ENCODE assay signal across 14 cellular contexts in genomic region chr11:7759010-7759409, GRCh38. TPM values are rescaled to one million over a fixed set of nuclear protein-coding genes. Genes with fewer than 3 reads are reported as not detected.
DNase-seq lines count a peak whose midpoint lies in the region; ATAC-seq and TF ChIP-seq lines count a peak whose summit lies in the region.
"Had no signal": no experiment of that assay in that cellular context is flagged by ENCODE, and none has a peak within 500 bp of the region (broad histone marks: within the 10 kb centered on the region; RNA-seq: fewer than 3 reads in every experiment).

No MANE protein-coding gene starts in this region.

- no peak for TF ChIP-seq CTCF in GM20000 (IDR thresholded peaks at IDR 0.05; ENCODE audit: extremely low read depth, missing control alignments)

- H3K4me3 Mint-ChIP-seq in activated CD4-positive, alpha-beta T cell treated with anti-CD3 and anti-CD28 coated beads for 36 hours = no peak overlapping the region

- no peaks in the 10 kb centered on the region for H3K36me3 Mint-ChIP-seq in activated CD4-positive, alpha-beta T cell treated with anti-CD3 and anti-CD28 coated beads for 36 hours (ENCODE audit: low read depth)

- POLR2A ChIA-PET in activated CD4-positive, alpha-beta T cell treated with anti-CD3 and anti-CD28 coated beads for 36 hours (lab: Charles Lee) = no interaction called here

- H3K27ac Mint-ChIP-seq in activated CD4-positive, alpha-beta T cell treated with anti-CD3 and anti-CD28 coated beads for 36 hours = no peak overlapping the region

- ATAC-seq in activated CD4-positive, alpha-beta T cell treated with anti-CD3 and anti-CD28 coated beads for 36 hours = no peak
- peak; percentile 66 for ATAC-seq in HG03066 (IDR thresholded peaks at IDR 0.05; ENCODE audit: low read depth, unreplicated experiment)
- ATAC-seq: A549, pancreas had no signal

- intact Hi-C loops in activated CD4-positive, alpha-beta T cell treated with anti-CD3 and anti-CD28 coated beads for 36 hours (cut with DNase I, micrococcal nuclease) = no loop called here

- peak; percentile 8 for DNase-seq in activated CD4-positive, alpha-beta T cell treated with anti-CD3 and anti-CD28 coated beads for 36 hours
- DNase-seq in activated CD4-positive, alpha-beta T cell treated with anti-CD3 and anti-CD28 coated beads for 1 hour = no peak
- DNase-seq in GM20000 (ENCODE audit: low spot score) (peak; percentile 24), SKM-1 treated with dmso at 0.1 percent for 144 hours (lab: John Stamatoyannopoulos, UW; ENCODE audit: unreplicated experiment) (peak; percentile 64), epidermal melanocyte (ENCODE audit: insufficient read length, low spot score) (no peak), GM19238 (ENCODE audit: insufficient read length, low spot score) (no peak), HUDEP-2 (lab: John Stamatoyannopoulos, UW; ENCODE audit: unreplicated experiment in 76 of 76) (no peak)
- DNase-seq: activated effector memory CD4-positive, alpha-beta T cell treated with Interleukin-2 at 50 U/mL for 16 hours; COR-L47; NCI-H2081 treated with DMSO at 0.1 percent for 48 hours; pancreas; trophoblast cell had no signal

- CTCF ChIA-PET in activated CD4-positive, alpha-beta T cell treated with anti-CD3 and anti-CD28 coated beads for 36 hours (lab: Charles Lee) = no interaction called here

- peaks cover 4% of the 10 kb centered on the region for H3K4me1 Mint-ChIP-seq in activated CD4-positive, alpha-beta T cell treated with anti-CD3 and anti-CD28 coated beads for 36 hours

- H3K27me3 Mint-ChIP-seq in activated CD4-positive, alpha-beta T cell treated with anti-CD3 and anti-CD28 coated beads for 36 hours = peaks cover 6% of the 10 kb centered on the region

- no peaks in the 10 kb centered on the region for H3K9me3 Mint-ChIP-seq in activated CD4-positive, alpha-beta T cell treated with anti-CD3 and anti-CD28 coated beads for 36 hours (ENCODE audit: low read depth)

RNA-seq across cellular contexts. Expression of gene OR5P2, which starts 37.7 kb away (rescaled TPM):
- total RNA-seq in activated CD4-positive, alpha-beta T cell treated with anti-CD3 and anti-CD28 coated beads for 36 hours = not detected
- total RNA-seq: pancreas had no signal

RNA-seq across cellular contexts. Expression of gene OVCH2, which starts 52.7 kb away (rescaled TPM):
- not detected for total RNA-seq in activated CD4-positive, alpha-beta T cell treated with anti-CD3 and anti-CD28 coated beads for 36 hours

Comparison
In these comparisons a context has a peak if more than half of its experiments do, and no peak if none do; other contexts are left out.
1. DNase-seq: peak in activated CD4-positive, alpha-beta T cell treated with anti-CD3 and anti-CD28 coated beads for 36 hours (single experiment), GM20000 (single experiment) and SKM-1 treated with dmso at 0.1 percent for 144 hours (single experiment); none in activated CD4-positive, alpha-beta T cell treated with anti-CD3 and anti-CD28 coated beads for 1 hour (single experiment), epidermal melanocyte (single experiment), GM19238 (single experiment) and HUDEP-2 (0 of 76).